ENCODE assay signal across 11 cellular contexts in the genomic region with DNA sequence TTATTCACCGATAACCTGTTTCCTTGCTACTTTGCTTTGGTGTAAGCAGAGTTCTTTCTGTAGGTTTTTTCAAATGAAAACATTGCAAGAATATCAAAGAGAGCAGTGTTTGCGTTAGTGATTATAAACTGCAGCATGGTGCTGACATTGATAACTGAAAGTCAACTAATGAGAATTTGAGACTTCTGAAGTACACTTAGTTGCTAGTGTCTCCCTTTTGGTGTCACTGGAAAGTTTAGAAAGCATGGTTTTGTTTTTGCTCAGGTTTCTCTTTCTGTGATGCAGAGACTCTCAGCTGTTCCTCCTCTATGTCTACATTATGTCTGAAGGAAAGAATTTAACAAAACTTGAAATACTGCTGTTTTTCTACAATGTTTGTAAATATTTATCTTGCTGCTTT.
DNase-seq lines count a peak whose midpoint lies in the region; ATAC-seq, FAIRE-seq and TF ChIP-seq lines count a peak whose summit lies in the region.
"Had no signal": no experiment of that assay in that cellular context is flagged by ENCODE, and none has a peak within 500 bp of the region (broad histone marks: within the 10 kb centered on the region; RNA-seq: fewer than 3 reads in every experiment).

No MANE protein-coding gene starts in this region.

- H3K27ac ChIP-seq in body of pancreas, result no peak overlapping the region
- H3K27ac ChIP-seq: HL-60 had no signal

- TF ChIP-seq POLR2A in H54 (IDR thresholded peaks at IDR 0.05; ENCODE audit: low read depth, low read length) (no peak), body of pancreas (IDR thresholded peaks at IDR 0.05) (no peak)

- DNase-seq in activated naive CD4-positive, alpha-beta T cell treated with anti-CD3 and anti-CD28 coated beads for 36 hours, result no peak
- no peak for DNase-seq in activated naive CD4-positive, alpha-beta T cell (lab: John Stamatoyannopoulos, UW)
- DNase-seq in H54 (ENCODE audit: insufficient read length, low spot score) (no peak), NCI-H187 (lab: John Stamatoyannopoulos, UW) (no peak), DMS 273 treated with DMSO at 0.1 percent for 48 hours (lab: John Stamatoyannopoulos, UW) (no peak), body of pancreas (no peak)
- DNase-seq: NCI-H2081, SK-N-SH had no signal

- H3K27ac Mint-ChIP-seq in activated naive CD4-positive, alpha-beta T cell treated with anti-CD3 and anti-CD28 coated beads for 36 hours, result peak overlapping the region; percentile 14
- H3K27ac Mint-ChIP-seq in stimulated activated memory B cell treated with anti-CD40 and anti-IgM and Interleukin-4, amounts not matched to agents 10 μg/mL and 1 μg/mL and 100 μg/mL, for 72 hours, result peak overlapping the region; percentile 65

- H3K27me3 Mint-ChIP-seq in activated naive CD4-positive, alpha-beta T cell treated with anti-CD3 and anti-CD28 coated beads for 36 hours (ENCODE audit: low read depth), result no peaks in the 10 kb centered on the region
- H3K27me3 Mint-ChIP-seq in stimulated activated memory B cell treated with anti-CD40 and anti-IgM and Interleukin-4, amounts not matched to agents 10 μg/mL and 1 μg/mL and 100 μg/mL, for 72 hours, result no peaks in the 10 kb centered on the region

- no peak overlapping the region for H3K4me3 Mint-ChIP-seq in activated naive CD4-positive, alpha-beta T cell treated with anti-CD3 and anti-CD28 coated beads for 36 hours
- H3K4me3 Mint-ChIP-seq in stimulated activated memory B cell treated with anti-CD40 and anti-IgM and Interleukin-4, amounts not matched to agents 10 μg/mL and 1 μg/mL and 100 μg/mL, for 72 hours, result no peak overlapping the region

- peaks cover 67% of the 10 kb centered on the region for H3K4me1 Mint-ChIP-seq in activated naive CD4-positive, alpha-beta T cell treated with anti-CD3 and anti-CD28 coated beads for 36 hours (ENCODE audit: low read depth)
- H3K4me1 Mint-ChIP-seq in stimulated activated memory B cell treated with anti-CD40 and anti-IgM and Interleukin-4, amounts not matched to agents 10 μg/mL and 1 μg/mL and 100 μg/mL, for 72 hours, result peaks cover 75% of the 10 kb centered on the region

- TF ChIP-seq CTCF in body of pancreas (IDR thresholded peaks at IDR 0.05), result no peak

- H3K27me3 ChIP-seq in body of pancreas, result no peaks in the 10 kb centered on the region

- H3K4me1 ChIP-seq in body of pancreas, result peaks cover 52% of the 10 kb centered on the region

- ATAC-seq in HG03571 (IDR thresholded peaks at IDR 0.05; ENCODE audit: unreplicated experiment) (peak; percentile 46), body of pancreas (no peak)
- ATAC-seq in stimulated activated memory B cell treated with anti-CD40 and anti-IgM and Interleukin-4, amounts not matched to agents 10 μg/mL and 1 μg/mL and 100 μg/mL, for 72 hours, result peak; percentile 74

- peaks cover 5 to 6% of the 10 kb centered on the region in 2 donors for H3K36me3 ChIP-seq in body of pancreas (replicated peaks in 1 of 2; ENCODE audit: insufficient read depth in 1 of 2, low read depth in 2 of 2)

- FAIRE-seq in H54 (lab: Jason Lieb, UNC), result peak; percentile 41

- intact Hi-C loops in activated naive CD4-positive, alpha-beta T cell treated with anti-CD3 and anti-CD28 coated beads for 36 hours (cut with micrococcal nuclease), result no loop called here
- intact Hi-C loops in body of pancreas (cut with DNase I), result no loop called here

- H3K4me3 ChIP-seq in body of pancreas, result no peak overlapping the region

- 32 to 40% methylated on average over 2 of the region's 2 CpGs for WGBS in body of pancreas, 2 donors

- no peaks in the 10 kb centered on the region for H3K9me3 ChIP-seq in body of pancreas
- H3K9me3 ChIP-seq: SK-N-SH had no signal

- peaks cover 44% of the 10 kb centered on the region for H3K36me3 Mint-ChIP-seq in activated naive CD4-positive, alpha-beta T cell treated with anti-CD3 and anti-CD28 coated beads for 36 hours (ENCODE audit: low read depth)
- H3K36me3 Mint-ChIP-seq in stimulated activated memory B cell treated with anti-CD40 and anti-IgM and Interleukin-4, amounts not matched to agents 10 μg/mL and 1 μg/mL and 100 μg/mL, for 72 hours, result peaks cover 52% of the 10 kb centered on the region

- CTCF ChIA-PET in activated naive CD4-positive, alpha-beta T cell treated with anti-CD3 and anti-CD28 coated beads for 36 hours (lab: Charles Lee), result no interaction called here

- no peaks in the 10 kb centered on the region for H3K9me3 Mint-ChIP-seq in activated naive CD4-positive, alpha-beta T cell treated with anti-CD3 and anti-CD28 coated beads for 36 hours
- H3K9me3 Mint-ChIP-seq in stimulated activated memory B cell treated with anti-CD40 and anti-IgM and Interleukin-4, amounts not matched to agents 10 μg/mL and 1 μg/mL and 100 μg/mL, for 72 hours, result no peaks in the 10 kb centered on the region
